ENCODE assay signal across 11 cellular contexts in genomic region chr7:142445019-142445686, GRCh38.
DNase-seq lines count a peak whose midpoint lies in the region; ATAC-seq and TF ChIP-seq lines count a peak whose summit lies in the region.
"Had no signal": no experiment of that assay in that cellular context is flagged by ENCODE, and none has a peak within 500 bp of the region (broad histone marks: within the 10 kb centered on the region; RNA-seq: fewer than 3 reads in every experiment).

No MANE protein-coding gene starts in this region.

- H3K36me3 Mint-ChIP-seq in CD8-positive, alpha-beta memory T cell = no peaks in the 10 kb centered on the region
- H3K36me3 Mint-ChIP-seq: mesothelial cell of epicardium had no signal

- H3K4me1 Mint-ChIP-seq in CD8-positive, alpha-beta memory T cell = peaks cover 17 to 40% (median 29%) of the 10 kb centered on the region in 3 donors

- no peak overlapping the region for H2BK20ac ChIP-seq in IMR-90 (ENCODE audit: low read depth, low read length)

- peak overlapping the region; percentile 45; the same call in 1 of the 2 replicates for H2AK5ac ChIP-seq in IMR-90 (ENCODE audit: low read depth, low read length)

- DNase-seq in CD8-positive, alpha-beta memory T cell = peak in 1 of 5 donors; percentile 17
- DNase-seq in IMR-90 (no peak), iPS-NIHi7 (ENCODE audit: extremely low spot score) (peak; percentile 82), right cardiac atrium (no peak), mucosa of descending colon (no peak), NCI-H128 (lab: John Stamatoyannopoulos, UW; ENCODE audit: unreplicated experiment) (no peak)
- peak; percentile 41 for DNase-seq in activated T-cell treated with anti-CD3 and anti-CD28 coated beads, Interleukin-2, amount 50 U/mL, for 1 hour
- DNase-seq: activated B cell treated with CpG ODN at 0.5 μM for 24 hours, NCI-H2029 had no signal

- POLR2A ChIA-PET in CD8-positive, alpha-beta memory T cell (lab: Charles Lee) = interaction anchor here (0.5 to 1.0 kb wide), 3 partner anchors 363 to 367 kb away, joined by 3 to 4 read pairs (median 3); no protein-coding TSS in a partner anchor
- POLR2A ChIA-PET in IMR-90 (lab: Charles Lee; ENCODE audit: unreplicated experiment) = no interaction called here

- intact Hi-C loops in IMR-90 (cut with micrococcal nuclease) = no loop called here
- intact Hi-C loops in right cardiac atrium (cut with DNase I) = no loop called here
- intact Hi-C loops in mucosa of descending colon (cut with DNase I, micrococcal nuclease) = no loop called here

- H3K4ac ChIP-seq in IMR-90 (ENCODE audit: low read depth, low read length) = 0 out of 2 replicates have a peak overlapping the region, but pooled peaks have one; percentile 31

- TF ChIP-seq CTCF in IMR-90 (conservative IDR thresholded peaks at IDR 0.05; ENCODE audit: low read depth, low read length) (peak; percentile 28; the same call in 1 of the 2 replicates), mucosa of descending colon (IDR thresholded peaks at IDR 0.05) (no peak)

- peaks cover 0 to 3% of the 10 kb centered on the region in 2 donors for H3K27me3 Mint-ChIP-seq in CD8-positive, alpha-beta memory T cell

- H3K36me3 ChIP-seq in CD8-positive, alpha-beta memory T cell (ENCODE audit: insufficient read depth, low read length) = no peaks in the 10 kb centered on the region
- no peaks in the 10 kb centered on the region for H3K36me3 ChIP-seq in IMR-90 (ENCODE audit: control insufficient read depth, insufficient read depth, low read length)
- no peaks in the 10 kb centered on the region for H3K36me3 ChIP-seq in mucosa of descending colon (ENCODE audit: low read depth)

- H3K27ac Mint-ChIP-seq in CD8-positive, alpha-beta memory T cell = peak overlapping the region in 6 of 8 donors; percentile 72 to 93 (median 76)
- H3K27ac Mint-ChIP-seq: activated B cell treated with CpG ODN at 0.5 μM for 24 hours, mesothelial cell of epicardium had no signal

- 0 out of 2 replicates have a peak, but pooled peaks have one; percentile 13 for TF ChIP-seq RAD21 in IMR-90 (IDR thresholded peaks at IDR 0.05; ENCODE audit: low read length)

- H2BK120ac ChIP-seq in IMR-90 (ENCODE audit: low read depth, low read length) = peak overlapping the region; percentile 28

- WGBS in IMR-90 (ENCODE audit: extremely low coverage in 2 of 2, insufficient read length in 1 of 2), 2 experiments = 0% methylated on average over 1 of the region's 7 CpGs; no CpG with 5 or more reads in 1 of the 2 experiments
- WGBS in right cardiac atrium = 60% methylated on average over 7 of the region's 7 CpGs

- CTCF ChIA-PET in CD8-positive, alpha-beta memory T cell (lab: Charles Lee) = interaction anchor here (0.8 to 1.1 kb wide), 5 partner anchors 14 to 366 kb away, joined by 3 to 5 read pairs (median 3); no protein-coding TSS in a partner anchor
- CTCF ChIA-PET in IMR-90 (lab: Yijun Ruan, JAX) = interaction anchor here (0.6 to 2.0 kb wide), 2 partner anchors 33 to 41 kb away, joined by 3 to 6 read pairs; no protein-coding TSS in a partner anchor

- BruUV-seq in IMR-90 (replicated peaks; lab: Mats Ljungman, UMichigan) = no TSS peak

- H3K56ac ChIP-seq in IMR-90 (ENCODE audit: extremely low read depth, insufficient read depth, low read length) = no peak overlapping the region

- dilution Hi-C loops in IMR-90 (cut with HindIII; ENCODE audit: low sequenced_read_pairs, unreplicated experiment) = no loop called here

- H3K14ac ChIP-seq in IMR-90 (replicated peaks; ENCODE audit: low read depth, low read length) = 0 out of 2 replicates have a peak overlapping the region, but pooled peaks have one; percentile 49

- H3K27me3 ChIP-seq in CD8-positive, alpha-beta memory T cell (ENCODE audit: insufficient read depth, low read length, poor library complexity, severe bottlenecking) = no peaks in the 10 kb centered on the region
- H3K27me3 ChIP-seq in IMR-90 (ENCODE audit: control insufficient read depth, insufficient read depth, low read length) (no peaks in the 10 kb centered on the region), right cardiac atrium (ENCODE audit: control insufficient read depth, insufficient read depth) (no peaks in the 10 kb centered on the region)

- H4K91ac ChIP-seq in IMR-90 (ENCODE audit: insufficient read depth, low read depth, low read length) = 0 out of 2 replicates have a peak overlapping the region, but pooled peaks have one; percentile 8

- no peak overlapping the region for H2BK15ac ChIP-seq in IMR-90 (ENCODE audit: low read depth, low read length)

- no peak overlapping the region for H3K27ac ChIP-seq in CD8-positive, alpha-beta memory T cell (ENCODE audit: low read depth, low read length)
- H3K27ac ChIP-seq in IMR-90 (ENCODE audit: insufficient read depth, low read length) (no peak overlapping the region), right cardiac atrium (ENCODE audit: low read length) (no peak overlapping the region)

- no peak overlapping the region for H2AK9ac ChIP-seq in IMR-90 (replicated peaks; ENCODE audit: low read depth, low read length, poor library complexity)

- no peak overlapping the region for H3K4me3 ChIP-seq in CD8-positive, alpha-beta memory T cell (ENCODE audit: low read length)
- no peak overlapping the region for H3K4me3 ChIP-seq in IMR-90 (ENCODE audit: insufficient read depth, low read depth, low read length)
- no peak overlapping the region for H3K4me3 ChIP-seq in right cardiac atrium (ENCODE audit: low read length)
- no peak overlapping the region for H3K4me3 ChIP-seq in mucosa of descending colon

- peaks cover 11% of the 10 kb centered on the region for H3K9me1 ChIP-seq in IMR-90 (ENCODE audit: insufficient read depth, low read length)

- H3K4me3 Mint-ChIP-seq in CD8-positive, alpha-beta memory T cell = peak overlapping the region in 2 of 7 donors; percentile 17 to 35
- H3K4me3 Mint-ChIP-seq: activated B cell treated with CpG ODN at 0.5 μM for 24 hours, mesothelial cell of epicardium had no signal

- no peaks in the 10 kb centered on the region for H3K9me3 ChIP-seq in CD8-positive, alpha-beta memory T cell (ENCODE audit: low read length)
- H3K9me3 ChIP-seq in IMR-90 (ENCODE audit: control insufficient read depth, insufficient read depth, low read length) = no peaks in the 10 kb centered on the region
- no peaks in the 10 kb centered on the region for H3K9me3 ChIP-seq in right cardiac atrium (ENCODE audit: control insufficient read depth, low read length)
- no peaks in the 10 kb centered on the region for H3K9me3 ChIP-seq in mucosa of descending colon

- ATAC-seq in IMR-90 (ENCODE audit: low read depth) (no peak), right cardiac atrium (no peak), mucosa of descending colon (no peak)
- ATAC-seq in activated CD4-positive, CD25-positive, alpha-beta regulatory T cell treated with anti-CD3 and anti-CD28 coated beads, Interleukin-2, amount 50 U/mL, for 24 hours = no peak

- H3K79me1 ChIP-seq in IMR-90 (ENCODE audit: low read depth in 1 of 2, low read length in 2 of 2) = no peaks in the 10 kb centered on the region

- peaks cover 18% of the 10 kb centered on the region for H3K4me1 ChIP-seq in CD8-positive, alpha-beta memory T cell (ENCODE audit: insufficient read depth, low read length)
- H3K4me1 ChIP-seq in IMR-90 (ENCODE audit: control insufficient read depth, insufficient read depth, low read length) (peaks cover 8% of the 10 kb centered on the region), right cardiac atrium (ENCODE audit: control insufficient read depth, insufficient read depth, low read length) (no peaks in the 10 kb centered on the region), mucosa of descending colon (ENCODE audit: low read depth) (no peaks in the 10 kb centered on the region)

- H4K20me1 ChIP-seq in IMR-90 (ENCODE audit: insufficient read depth, low read length) = no peaks in the 10 kb centered on the region

- H3K18ac ChIP-seq in IMR-90 (ENCODE audit: low read depth, low read length) = no peak overlapping the region

- H3K9ac ChIP-seq in IMR-90 (ENCODE audit: low read depth, low read length) = no peak overlapping the region

- in situ Hi-C loops in IMR-90 (cut with MboI; ENCODE audit: low sequenced_read_pairs) = no loop called here

- peak overlapping the region; percentile 36 for H2AFZ ChIP-seq in IMR-90 (replicated peaks; ENCODE audit: low read length, poor library complexity)

- H2BK5ac ChIP-seq in IMR-90 (ENCODE audit: low read depth, low read length, poor library complexity, severe bottlenecking) = no peak overlapping the region

- H4K8ac ChIP-seq in IMR-90 (ENCODE audit: low read depth in 2 of 2, low read length in 2 of 2) = peak overlapping the region in 1 of 2 experiments; percentile 2; a peak in 1 of 4 replicates

- TF ChIP-seq POLR2A in IMR-90 (IDR thresholded peaks at IDR 0.05; ENCODE audit: low read depth, low read length) = no peak

- H3K23ac ChIP-seq in IMR-90 (ENCODE audit: low read depth, low read length) = no peak overlapping the region

- no peaks in the 10 kb centered on the region for H3K9me3 Mint-ChIP-seq in CD8-positive, alpha-beta memory T cell
- H3K9me3 Mint-ChIP-seq: activated B cell treated with CpG ODN at 0.5 μM for 24 hours, mesothelial cell of epicardium had no signal

- H4K5ac ChIP-seq in IMR-90 (ENCODE audit: low read depth, low read length) = no peak overlapping the region

- H3K4me2 ChIP-seq in IMR-90 (ENCODE audit: low read depth, low read length) = no peak overlapping the region

TF ChIP-seq in IMR-90, 13 proteins besides CTCF, POLR2A, EP300 and RAD21 (continues in another document):
- TF ChIP-seq BHLHE40 (IDR thresholded peaks at IDR 0.05; ENCODE audit: low read depth, low read length) = no peak
- no peak for TF ChIP-seq MAZ (IDR thresholded peaks at IDR 0.05; ENCODE audit: borderline replicate concordance, low read depth, low read length)
- TF ChIP-seq ELK1 (IDR thresholded peaks at IDR 0.05; ENCODE audit: borderline replicate concordance, low read depth, low read length) = no peak
- TF ChIP-seq FOS (IDR thresholded peaks at IDR 0.05; ENCODE audit: low read depth, low read length) = no peak
- no peak for TF ChIP-seq RFX5 (IDR thresholded peaks at IDR 0.05; ENCODE audit: low read depth, low read length)
- TF ChIP-seq CHD1 (IDR thresholded peaks at IDR 0.05; ENCODE audit: low read depth, low read length) = no peak
- TF ChIP-seq NFE2L2 (IDR thresholded peaks at IDR 0.05; ENCODE audit: low read depth, low read length) = no peak
- TF ChIP-seq MXI1 (IDR thresholded peaks at IDR 0.05; ENCODE audit: borderline replicate concordance, low read depth, low read length) = no peak
- TF ChIP-seq CEBPB (IDR thresholded peaks at IDR 0.05; ENCODE audit: low read depth, low read length) = no peak
- TF ChIP-seq RCOR1 (IDR thresholded peaks at IDR 0.05; ENCODE audit: insufficient replicate concordance, low read length) = no peak

Comparison
In these comparisons a context has a peak if more than half of its experiments do, and no peak if none do; other contexts are left out.
1. DNase-seq: peak in activated T-cell treated with anti-CD3 and anti-CD28 coated beads, Interleukin-2, amount 50 U/mL, for 1 hour (single experiment) and iPS-NIHi7 (single experiment); none in IMR-90 (single experiment), right cardiac atrium (0 of 3), mucosa of descending colon (0 of 3) and NCI-H128 (single experiment).